ENCODE assay signal across 23 cellular contexts in the genomic region with DNA sequence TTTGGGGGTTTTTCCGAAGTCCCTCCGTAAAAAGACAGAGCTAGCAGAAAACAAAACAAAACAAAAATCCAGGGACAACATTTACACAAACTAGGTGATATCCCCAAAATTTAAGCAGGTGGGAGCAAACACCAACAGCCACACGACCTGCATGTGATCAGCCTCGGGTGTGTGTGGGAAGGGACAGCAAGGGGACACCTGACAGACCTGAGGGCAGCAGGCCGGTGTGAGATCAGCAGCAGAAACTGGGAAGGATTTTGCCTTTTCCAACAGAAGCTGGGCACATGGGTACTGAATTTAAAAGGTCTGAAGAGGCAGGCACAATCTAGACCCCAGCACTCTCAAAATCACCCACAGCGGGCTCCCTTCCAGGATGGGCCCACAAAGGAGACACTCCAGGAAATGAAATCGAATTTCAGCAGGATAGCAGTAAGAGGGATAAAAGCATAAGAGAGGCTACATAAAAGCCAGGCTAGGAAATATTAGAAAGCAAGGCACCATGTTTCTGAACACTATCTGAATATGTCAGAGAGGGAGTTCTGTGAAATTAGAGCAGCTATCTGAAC. TPM values are rescaled to one million over a fixed set of nuclear protein-coding genes. Genes with fewer than 3 reads are reported as not detected.
A peak's percentile ranks its signal among the peaks of the same experiment; 100 is the strongest.
DNase-seq lines count a peak whose midpoint lies in the region; ATAC-seq, FAIRE-seq and TF ChIP-seq lines count a peak whose summit lies in the region.
"Had no signal": no experiment of that assay in that cellular context is flagged by ENCODE, and none has a peak within 500 bp of the region (broad histone marks: within the 10 kb centered on the region; RNA-seq: fewer than 3 reads in every experiment).

No MANE protein-coding gene starts in this region.

- CTCF ChIA-PET in activated CD8-positive, alpha-beta T cell treated with anti-CD3 and anti-CD28 coated beads for 36 hours (lab: Charles Lee) = interaction anchor here (0.6 to 10.9 kb wide), 5 partner anchors 32 to 423 kb away, joined by 3 to 347 read pairs (median 3); a partner anchor contains a TSS

- H3K27ac ChIP-seq in SK-N-MC = 0 out of 2 replicates have a peak overlapping the region, but pooled peaks have one; percentile 26
- no peak overlapping the region for H3K27ac ChIP-seq in iPS-20b (ENCODE audit: low read length)
- H3K27ac ChIP-seq in substantia nigra (ENCODE audit: low read depth, low read length, poor library complexity, severe bottlenecking) = peak overlapping the region; percentile 35
- H3K27ac ChIP-seq: C4-2B, HL-60, neutrophil, thyroid gland had no signal

- H3K4me3 Mint-ChIP-seq in activated CD8-positive, alpha-beta T cell treated with anti-CD3 and anti-CD28 coated beads for 36 hours = no peak overlapping the region

- ATAC-seq in activated CD8-positive, alpha-beta T cell treated with anti-CD3 and anti-CD28 coated beads for 36 hours = no peak
- no peak for ATAC-seq in GM21390 (IDR thresholded peaks at IDR 0.05; ENCODE audit: unreplicated experiment)

- H3K27me3 ChIP-seq in iPS-20b (ENCODE audit: insufficient read depth, low read length) = no peaks in the 10 kb centered on the region
- H3K27me3 ChIP-seq: neutrophil, thyroid gland had no signal

- peaks cover 5% of the 10 kb centered on the region for H3K36me3 Mint-ChIP-seq in activated CD8-positive, alpha-beta T cell treated with anti-CD3 and anti-CD28 coated beads for 36 hours (ENCODE audit: low read depth)

- H3K27ac Mint-ChIP-seq in activated CD8-positive, alpha-beta T cell treated with anti-CD3 and anti-CD28 coated beads for 36 hours = no peak overlapping the region

- intact Hi-C loops in activated CD8-positive, alpha-beta T cell treated with anti-CD3 and anti-CD28 coated beads for 36 hours (cut with micrococcal nuclease) = no loop called here

- POLR2A ChIA-PET in activated CD8-positive, alpha-beta T cell treated with anti-CD3 and anti-CD28 coated beads for 36 hours (lab: Charles Lee) = no interaction called here

- no peaks in the 10 kb centered on the region for H3K27me3 Mint-ChIP-seq in activated CD8-positive, alpha-beta T cell treated with anti-CD3 and anti-CD28 coated beads for 36 hours

- peaks cover 3% of the 10 kb centered on the region for H3K4me1 Mint-ChIP-seq in activated CD8-positive, alpha-beta T cell treated with anti-CD3 and anti-CD28 coated beads for 36 hours (ENCODE audit: low read depth)

- H3K4me3 ChIP-seq in SK-N-MC (no peak overlapping the region), iPS-20b (ENCODE audit: low read length) (no peak overlapping the region)
- H3K4me3 ChIP-seq: thyroid gland had no signal

- H3K36me3 ChIP-seq in SK-N-MC (ENCODE audit: insufficient read depth, low read length) (0 out of 2 replicates have a peak, but pooled peaks cover 3% of the 10 kb centered on the region), iPS-20b (ENCODE audit: insufficient read depth, low read depth, low read length) (0 out of 2 replicates have a peak, but pooled peaks cover 6% of the 10 kb centered on the region)
- H3K36me3 ChIP-seq: thyroid gland had no signal

- DNase-seq in NCI-H2107 treated with DMSO at 0.1 percent for 48 hours (lab: John Stamatoyannopoulos, UW; ENCODE audit: unreplicated experiment) = peak; percentile 83
- no peak for DNase-seq in NCI-H2107 (lab: John Stamatoyannopoulos, UW)
- DNase-seq in SK-N-MC (ENCODE audit: low read depth, low spot score) = no peak
- DNase-seq in substantia nigra (lab: John Stamatoyannopoulos, UW) = no peak
- DNase-seq in activated CD8-positive, alpha-beta T cell treated with anti-CD3 and anti-CD28 coated beads for 36 hours = no peak
- DNase-seq in urothelium cell line (ENCODE audit: low spot score) = no peak
- DNase-seq: 8988T; activated CD4-positive, alpha-beta T cell treated with anti-CD3 and anti-CD28 coated beads for 1 hour; activated CD8-positive, alpha-beta memory T cell treated with anti-CD3 and anti-CD28 coated beads, Interleukin-2, amount 50 U/mL, for 4 hours; activated naive CD4-positive, alpha-beta T cell; kidney; midbrain; NCI-H1417; NCI-H446; stimulated activated CD4-positive, alpha-beta T cell treated with anti-CD3 and anti-CD28 coated beads, Interleukin-4, amount 100 ng/mL, for 24 hours; T-helper 9 cell; thyroid gland had no signal

- H3K9me3 ChIP-seq in SK-N-MC (ENCODE audit: low read depth, low read length) (no peaks in the 10 kb centered on the region), iPS-20b (ENCODE audit: insufficient read depth, low read depth, low read length) (no peaks in the 10 kb centered on the region)
- H3K9me3 ChIP-seq: neutrophil, thyroid gland had no signal

- no peaks in the 10 kb centered on the region for H3K4me1 ChIP-seq in iPS-20b (ENCODE audit: insufficient read depth, low read length)

- no peak for FAIRE-seq in urothelium cell line (lab: Jason Lieb, UNC)
- FAIRE-seq: GM18507, kidney had no signal

- H3K9ac ChIP-seq in SK-N-MC (ENCODE audit: insufficient read length) (no peak overlapping the region), iPS-20b (ENCODE audit: low read depth, low read length) (0 out of 2 replicates have a peak overlapping the region, but pooled peaks have one; percentile 7)

- no peak for TF ChIP-seq CTCF in activated CD8-positive, alpha-beta T cell treated with anti-CD3 and anti-CD28 coated beads for 36 hours (IDR thresholded peaks at IDR 0.05)

- no peaks in the 10 kb centered on the region for H3K9me3 Mint-ChIP-seq in activated CD8-positive, alpha-beta T cell treated with anti-CD3 and anti-CD28 coated beads for 36 hours

RNA-seq across cellular contexts. Expression of a gene that starts 36.5 kb away (rescaled TPM):
- 10 to 100 TPM; 22.1 to 23.8 TPM for total RNA-seq in activated CD8-positive, alpha-beta T cell treated with anti-CD3 and anti-CD28 coated beads for 36 hours
